ENCODE assay signal across 11 cellular contexts in the genomic region with DNA sequence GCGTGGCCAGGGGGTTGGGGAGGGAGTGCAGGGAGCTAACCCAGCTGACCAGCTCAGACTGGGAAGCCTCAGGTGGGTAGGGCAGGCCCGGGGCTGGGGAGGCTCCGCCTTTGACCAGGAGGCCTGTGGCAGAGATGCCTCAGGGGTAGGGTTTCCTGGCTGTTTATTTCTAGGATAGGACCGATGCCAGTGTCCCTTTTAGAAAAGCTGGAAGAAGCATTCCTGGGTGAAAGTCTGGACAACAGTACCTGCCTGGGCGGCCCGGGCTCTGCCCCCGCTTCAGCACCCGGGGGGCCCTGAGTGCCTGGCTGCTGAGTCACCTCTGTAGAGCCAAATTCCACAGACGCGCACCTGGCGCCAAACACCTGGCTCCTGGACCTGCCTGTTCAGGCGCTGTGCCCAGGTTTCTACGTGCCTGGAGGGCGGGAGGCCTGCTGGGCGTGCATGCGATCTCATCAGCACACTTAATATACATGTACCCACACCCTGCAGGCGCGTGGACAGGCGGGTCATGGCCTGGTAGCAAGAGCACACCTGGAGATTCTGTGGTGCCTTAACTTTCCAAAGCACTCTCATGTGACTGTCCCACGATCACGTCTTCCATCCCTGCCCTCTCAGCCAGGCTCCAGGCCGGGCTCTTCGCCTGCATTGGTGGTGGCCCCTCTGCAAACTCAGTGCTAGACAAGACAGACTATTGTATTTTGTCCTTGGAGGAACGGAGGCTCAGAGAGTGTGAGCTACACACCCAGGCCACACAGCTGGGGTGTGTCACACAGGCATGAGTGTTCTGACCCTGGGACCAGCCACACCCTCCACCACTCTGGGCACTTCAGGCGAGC.
DNase-seq lines count a peak whose midpoint lies in the region; ATAC-seq and TF ChIP-seq lines count a peak whose summit lies in the region.
"Had no signal": no experiment of that assay in that cellular context is flagged by ENCODE, and none has a peak within 500 bp of the region (broad histone marks: within the 10 kb centered on the region; RNA-seq: fewer than 3 reads in every experiment).

No MANE protein-coding gene starts in this region.

- intact Hi-C loops in esophagus squamous epithelium (cut with DNase I), result no loop called here
- intact Hi-C loops in spleen (cut with DNase I; ENCODE audit: low total_unique reads), result no loop called here

- no peak for TF ChIP-seq POLR2A in esophagus squamous epithelium (IDR thresholded peaks at IDR 0.05)
- no peak for TF ChIP-seq POLR2A in spleen (IDR thresholded peaks at IDR 0.05)

- H3K36me3 ChIP-seq in esophagus squamous epithelium, result no peaks in the 10 kb centered on the region
- no peaks in the 10 kb centered on the region for H3K36me3 ChIP-seq in spleen
- H3K36me3 ChIP-seq: heart right ventricle had no signal

- H3K4me3 ChIP-seq in esophagus squamous epithelium, result no peak overlapping the region
- no peak overlapping the region for H3K4me3 ChIP-seq in spleen
- H3K4me3 ChIP-seq: heart right ventricle had no signal

- 21 to 39% methylated on average over 2 to 12 of the region's 25 CpGs for WGBS in esophagus squamous epithelium, 2 donors
- 83 to 90% (median 89%) methylated on average over 14 to 25 of the region's 25 CpGs for WGBS in spleen, 5 donors

- peak; percentile 75 for DNase-seq in HT-29 (ENCODE audit: low spot score)
- DNase-seq in NCI-H2196 (lab: John Stamatoyannopoulos, UW; ENCODE audit: unreplicated experiment), result peak; percentile 73
- no peak for DNase-seq in esophagus squamous epithelium (lab: John Stamatoyannopoulos, UW)
- peak; percentile 72 for DNase-seq in spleen
- DNase-seq in superior temporal gyrus (ENCODE audit: extremely low spot score), result no peak
- DNase-seq in NCI-H2227 (lab: John Stamatoyannopoulos, UW; ENCODE audit: unreplicated experiment), result no peak
- DNase-seq in hypothalamus (lab: John Stamatoyannopoulos, UW), result no peak
- DNase-seq: heart right ventricle; KG1; stimulated activated CD4-positive, alpha-beta T cell treated with anti-CD3 and anti-CD28 coated beads, Interleukin-4, amount 100 ng/mL, for 24 hours had no signal

- H3K9me3 ChIP-seq in esophagus squamous epithelium (no peaks in the 10 kb centered on the region), spleen (no peaks in the 10 kb centered on the region)
- H3K9me3 ChIP-seq: heart right ventricle had no signal

- H3K4me1 ChIP-seq in esophagus squamous epithelium, result peaks cover 4 to 53% (median 24%) of the 10 kb centered on the region in 3 donors
- H3K4me1 ChIP-seq in spleen, result peaks cover 0 to 6% (median 0%) of the 10 kb centered on the region in 6 donors

- H3K27me3 ChIP-seq in esophagus squamous epithelium (peaks cover 0 to 88% (median 0%) of the 10 kb centered on the region in 4 donors), spleen (replicated peaks in 1 of 7) (peaks cover 0 to 48% (median 16%) of the 10 kb centered on the region in 7 donors)

- ATAC-seq in GM19351 (IDR thresholded peaks at IDR 0.05; ENCODE audit: unreplicated experiment), result no peak

- no peak for TF ChIP-seq CTCF in esophagus squamous epithelium (IDR thresholded peaks at IDR 0.05)
- no peak for TF ChIP-seq CTCF in spleen (IDR thresholded peaks at IDR 0.05 in 8 of 11, conservative IDR thresholded peaks at IDR 0.05 in 3 of 11)

- H3K27ac ChIP-seq in esophagus squamous epithelium (peak overlapping the region; percentile 43 to 69 (median 56)), spleen (peak overlapping the region in 3 of 8 donors; percentile 1 to 33 (median 10))
- H3K27ac ChIP-seq: heart right ventricle had no signal

Comparison
In these comparisons a context has a peak if more than half of its experiments do, and no peak if none do; other contexts are left out.
1. DNase-seq: peak in HT-29 (single experiment), NCI-H2196 (single experiment) and spleen (single experiment); none in esophagus squamous epithelium (single experiment), superior temporal gyrus (single experiment), NCI-H2227 (single experiment) and hypothalamus (0 of 51).